ENCODE assay signal across 10 cellular contexts in genomic region chr1:56424744-56425493, GRCh38.
DNase-seq lines count a peak whose midpoint lies in the region; ATAC-seq and TF ChIP-seq lines count a peak whose summit lies in the region.
"Had no signal": no experiment of that assay in that cellular context is flagged by ENCODE, and none has a peak within 500 bp of the region (broad histone marks: within the 10 kb centered on the region; RNA-seq: fewer than 3 reads in every experiment).

No MANE protein-coding gene starts in this region.

- intact Hi-C loops in activated CD4-positive, alpha-beta T cell treated with anti-CD3 and anti-CD28 coated beads for 36 hours (cut with DNase I, micrococcal nuclease) = no loop called here
- intact Hi-C loops in left ventricle myocardium superior (cut with micrococcal nuclease) = no loop called here
- intact Hi-C loops in tibial artery (cut with DNase I; ENCODE audit: low total_unique reads) = no loop called here

- H3K36me3 Mint-ChIP-seq in activated CD4-positive, alpha-beta T cell treated with anti-CD3 and anti-CD28 coated beads for 36 hours (ENCODE audit: low read depth) = no peaks in the 10 kb centered on the region
- no peaks in the 10 kb centered on the region for H3K36me3 Mint-ChIP-seq in T-helper 17 cell (ENCODE audit: low read depth)
- H3K36me3 Mint-ChIP-seq: T-cell had no signal

- H3K36me3 ChIP-seq in tibial artery = no peaks in the 10 kb centered on the region

- ATAC-seq in activated CD4-positive, alpha-beta T cell treated with anti-CD3 and anti-CD28 coated beads for 36 hours = no peak
- ATAC-seq in T-helper 17 cell (peak; percentile 74), left ventricle myocardium superior (peak; percentile 97), GM18517 (IDR thresholded peaks at IDR 0.05; ENCODE audit: unreplicated experiment) (no peak)
- ATAC-seq: T-cell had no signal

- CTCF ChIA-PET in activated CD4-positive, alpha-beta T cell treated with anti-CD3 and anti-CD28 coated beads for 36 hours (lab: Charles Lee) = no interaction called here

- H3K9me3 ChIP-seq in T-helper 17 cell (ENCODE audit: control insufficient read depth, low read length, poor library complexity, severe bottlenecking) (no peaks in the 10 kb centered on the region), tibial artery (no peaks in the 10 kb centered on the region)

- no peaks in the 10 kb centered on the region for H3K4me1 Mint-ChIP-seq in activated CD4-positive, alpha-beta T cell treated with anti-CD3 and anti-CD28 coated beads for 36 hours
- H3K4me1 Mint-ChIP-seq in T-helper 17 cell = no peaks in the 10 kb centered on the region

- no peak for TF ChIP-seq CTCF in tibial artery (IDR thresholded peaks at IDR 0.05)

- H3K27me3 ChIP-seq in tibial artery = no peaks in the 10 kb centered on the region

- no peaks in the 10 kb centered on the region for H3K9me3 Mint-ChIP-seq in activated CD4-positive, alpha-beta T cell treated with anti-CD3 and anti-CD28 coated beads for 36 hours (ENCODE audit: low read depth)

- H3K27me3 Mint-ChIP-seq in activated CD4-positive, alpha-beta T cell treated with anti-CD3 and anti-CD28 coated beads for 36 hours = no peaks in the 10 kb centered on the region
- peaks cover 5% of the 10 kb centered on the region for H3K27me3 Mint-ChIP-seq in T-helper 17 cell

- DNase-seq in activated CD4-positive, alpha-beta T cell treated with anti-CD3 and anti-CD28 coated beads for 36 hours = peak; percentile 28
- DNase-seq in activated CD4-positive, alpha-beta T cell treated with anti-CD3 and anti-CD28 coated beads, Interleukin-2, amount 50 U/mL, for 4 hours = no peak
- DNase-seq in T-helper 17 cell = no peak
- peak; percentile 84 for DNase-seq in left ventricle myocardium superior
- peak; percentile 59 to 85 for DNase-seq in tibial artery
- no peak for DNase-seq in medulla oblongata (ENCODE audit: extremely low spot score)
- no peak for DNase-seq in effector CD4-positive, alpha-beta T cell
- DNase-seq: H7 had no signal

- H3K4me3 ChIP-seq in tibial artery = no peak overlapping the region

- no peak overlapping the region for H3K27ac Mint-ChIP-seq in activated CD4-positive, alpha-beta T cell treated with anti-CD3 and anti-CD28 coated beads for 36 hours
- H3K27ac Mint-ChIP-seq in T-helper 17 cell = no peak overlapping the region
- H3K27ac Mint-ChIP-seq: T-cell had no signal

- POLR2A ChIA-PET in activated CD4-positive, alpha-beta T cell treated with anti-CD3 and anti-CD28 coated beads for 36 hours (lab: Charles Lee) = no interaction called here

- H3K4me1 ChIP-seq in tibial artery = peaks cover 0 to 10% (median 2%) of the 10 kb centered on the region in 4 donors

- no peak overlapping the region for H3K4me3 Mint-ChIP-seq in activated CD4-positive, alpha-beta T cell treated with anti-CD3 and anti-CD28 coated beads for 36 hours
- H3K4me3 Mint-ChIP-seq in T-helper 17 cell = no peak overlapping the region
- H3K4me3 Mint-ChIP-seq: T-cell had no signal

- H3K27ac ChIP-seq in tibial artery = no peak overlapping the region

Comparison
In these comparisons a context has a peak if more than half of its experiments do, and no peak if none do; other contexts are left out.
1. DNase-seq: peak in activated CD4-positive, alpha-beta T cell treated with anti-CD3 and anti-CD28 coated beads for 36 hours (single experiment), left ventricle myocardium superior (single experiment) and tibial artery (2 of 2); none in activated CD4-positive, alpha-beta T cell treated with anti-CD3 and anti-CD28 coated beads, Interleukin-2, amount 50 U/mL, for 4 hours (0 of 2), T-helper 17 cell (0 of 3), medulla oblongata (single experiment) and effector CD4-positive, alpha-beta T cell (single experiment).
2. ATAC-seq: peak in T-helper 17 cell (single experiment) and left ventricle myocardium superior (single experiment); none in activated CD4-positive, alpha-beta T cell treated with anti-CD3 and anti-CD28 coated beads for 36 hours (single experiment) and GM18517 (single experiment).